In the genomic region with DNA sequence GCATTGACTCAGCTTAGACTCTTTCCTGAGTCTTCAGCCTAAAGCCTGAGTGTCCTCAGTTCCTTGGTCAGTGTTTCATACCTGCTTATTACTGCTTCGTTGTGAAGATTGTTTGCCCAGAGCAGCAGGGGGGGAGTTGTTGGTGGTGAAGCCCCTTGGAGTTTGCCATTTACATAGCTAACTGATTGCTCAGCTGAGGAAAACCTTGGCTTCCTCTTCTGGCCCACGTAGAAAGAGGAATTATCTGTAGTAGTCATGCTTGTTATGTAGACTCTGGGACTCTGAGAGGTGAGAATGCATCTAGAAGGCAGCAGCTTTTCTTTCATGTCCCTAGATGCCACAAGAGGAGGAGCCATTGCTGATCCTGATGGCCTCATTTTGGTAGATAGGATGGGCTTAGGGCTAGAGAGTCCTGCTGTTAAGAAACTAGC, we compare ENCODE assay signal across 8 cellular contexts.
DNase-seq lines count a peak whose midpoint lies in the region; ATAC-seq and TF ChIP-seq lines count a peak whose summit lies in the region.

No MANE protein-coding gene starts in this region.

- peaks cover 32% of the 10 kb centered on the region for H3K4me1 ChIP-seq in OCI-LY3 (ENCODE audit: low read length)
- H3K4me1 ChIP-seq in sigmoid colon, result peaks cover 0 to 13% (median 9%) of the 10 kb centered on the region in 4 donors

- no peak overlapping the region for H2AFZ ChIP-seq in OCI-LY3 (ENCODE audit: low read depth, low read length)

- H3K79me2 ChIP-seq in OCI-LY3 (ENCODE audit: low read length), result 0 out of 2 replicates have a peak, but pooled peaks cover 5% of the 10 kb centered on the region

- TF ChIP-seq CTCF in OCI-LY3 (IDR thresholded peaks at IDR 0.05; ENCODE audit: low read depth, low read length) (no peak), sigmoid colon (IDR thresholded peaks at IDR 0.05) (no peak)

- no peaks in the 10 kb centered on the region for H4K20me1 ChIP-seq in OCI-LY3 (ENCODE audit: insufficient read depth, low read length)

- H3K4me2 ChIP-seq in OCI-LY3 (ENCODE audit: low read length), result peak overlapping the region; percentile 17; the same call in 1 of the 2 replicates

- H3K27ac ChIP-seq in OCI-LY3 (ENCODE audit: low read length), result no peak overlapping the region
- peak overlapping the region in 3 of 4 donors; percentile 8 to 28 (median 24) for H3K27ac ChIP-seq in sigmoid colon

- no peak for TF ChIP-seq EP300 in sigmoid colon (IDR thresholded peaks at IDR 0.05)

- no peak for TF ChIP-seq POLR2A in erythroblast (IDR thresholded peaks at IDR 0.05; ENCODE audit: low read length)
- no peak for TF ChIP-seq POLR2A in sigmoid colon (IDR thresholded peaks at IDR 0.05)

- WGBS in sigmoid colon, 2 donors, result 28 to 48% methylated on average over 2 of the region's 2 CpGs

- DNase-seq in DMS53 (lab: John Stamatoyannopoulos, UW) (peak; percentile 24), DMS53 treated with DMSO at 0.1 percent for 48 hours (lab: John Stamatoyannopoulos, UW; ENCODE audit: unreplicated experiment) (no peak), erythroblast (lab: John Stamatoyannopoulos, UW) (peak; percentile 54 to 64), sigmoid colon (no peak), NCI-H1436 (lab: John Stamatoyannopoulos, UW) (no peak)

- H3K4me3 ChIP-seq in OCI-LY3 (ENCODE audit: low read length), result no peak overlapping the region
- H3K4me3 ChIP-seq in sigmoid colon, result no peak overlapping the region

- H3K9me3 ChIP-seq in OCI-LY3 (ENCODE audit: insufficient read depth, low read length), result no peaks in the 10 kb centered on the region
- H3K9me3 ChIP-seq in sigmoid colon, result no peaks in the 10 kb centered on the region

- no peaks in the 10 kb centered on the region for H3K36me3 ChIP-seq in OCI-LY3 (replicated peaks; ENCODE audit: low read depth, low read length)
- H3K36me3 ChIP-seq in sigmoid colon, result no peaks in the 10 kb centered on the region

- no peak for ATAC-seq in HG03378 (IDR thresholded peaks at IDR 0.05; ENCODE audit: unreplicated experiment)
- no peak for ATAC-seq in GM18498 (IDR thresholded peaks at IDR 0.05; ENCODE audit: unreplicated experiment)

- intact Hi-C loops in sigmoid colon (cut with DNase I), result no loop called here

- H3K27me3 ChIP-seq in OCI-LY3 (ENCODE audit: low read depth, low read length) (no peaks in the 10 kb centered on the region), sigmoid colon (no peaks in the 10 kb centered on the region)

- H3K9ac ChIP-seq in OCI-LY3 (ENCODE audit: low read length), result no peak overlapping the region

Comparison
In these comparisons a context has a peak if more than half of its experiments do, and no peak if none do; other contexts are left out.
1. DNase-seq: peak in DMS53 (single experiment) and erythroblast (2 of 2); none in DMS53 treated with DMSO at 0.1 percent for 48 hours (single experiment), sigmoid colon (single experiment) and NCI-H1436 (single experiment).